ENCODE assay signal across 13 cellular contexts in the genomic region with DNA sequence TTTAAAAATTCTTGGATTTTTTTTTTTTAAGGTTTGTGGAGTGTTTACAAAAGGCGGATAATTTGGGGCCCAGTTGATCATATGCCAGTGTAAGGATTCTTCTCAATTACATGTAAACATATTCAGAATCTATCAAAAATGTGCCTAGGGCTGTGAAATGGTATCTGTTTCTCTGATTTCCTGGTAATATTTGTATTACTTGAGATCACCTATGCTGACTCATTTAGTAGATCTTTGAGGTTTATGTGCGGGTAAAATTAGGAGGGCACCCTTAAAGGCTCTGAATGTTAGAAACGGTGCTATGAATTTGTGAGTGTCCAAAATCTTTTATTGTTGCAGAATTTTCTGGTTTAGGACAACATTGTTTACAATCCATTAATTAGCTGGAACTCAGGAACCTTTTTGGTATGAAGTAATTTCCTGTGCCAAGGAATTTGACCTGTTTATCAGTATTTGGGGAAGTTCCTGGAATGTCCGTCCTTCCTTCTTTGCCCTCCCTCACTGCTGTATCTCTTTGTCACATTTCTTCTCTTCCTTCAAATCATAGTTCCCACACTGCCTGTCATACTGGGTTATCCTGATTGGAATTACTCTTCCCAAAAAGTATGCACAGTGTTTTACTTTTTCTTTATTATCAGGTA.
DNase-seq lines count a peak whose midpoint lies in the region; ATAC-seq and TF ChIP-seq lines count a peak whose summit lies in the region.
"Had no signal": no experiment of that assay in that cellular context is flagged by ENCODE, and none has a peak within 500 bp of the region (broad histone marks: within the 10 kb centered on the region; RNA-seq: fewer than 3 reads in every experiment).

No MANE protein-coding gene starts in this region.

- H3K4me3 Mint-ChIP-seq in nephron, result no peak overlapping the region

- ATAC-seq in HG03378 (IDR thresholded peaks at IDR 0.05; ENCODE audit: unreplicated experiment), result peak; percentile 75
- ATAC-seq in GM19395 (IDR thresholded peaks at IDR 0.05; ENCODE audit: unreplicated experiment), result no peak
- ATAC-seq: naive thymus-derived CD8-positive, alpha-beta T cell had no signal

- H3K27me3 ChIP-seq in ACC112 (ENCODE audit: insufficient read depth, low read length) (no peaks in the 10 kb centered on the region), brain microvascular endothelial cell (replicated peaks) (no peaks in the 10 kb centered on the region)

- in situ Hi-C loops in brain microvascular endothelial cell (cut with HindIII; ENCODE audit: low pct_ligation_motif_present, low sequenced_read_pairs), result no loop called here

- peak overlapping the region; percentile 9 to 66 (median 55) for H3K27ac Mint-ChIP-seq in nephron

- no peaks in the 10 kb centered on the region for H3K27me3 Mint-ChIP-seq in nephron (ENCODE audit: low read depth)
- H3K27me3 Mint-ChIP-seq: naive thymus-derived CD8-positive, alpha-beta T cell had no signal

- H3K79me2 ChIP-seq in ACC112 (ENCODE audit: control insufficient read depth, insufficient read depth, low read length, unreplicated experiment), result no peaks in the 10 kb centered on the region

- H3K27ac ChIP-seq in ACC112 (ENCODE audit: low read depth, low read length) (peak overlapping the region; percentile 35), brain microvascular endothelial cell (peak overlapping the region; percentile 64)

- no peak overlapping the region for H2AFZ ChIP-seq in ACC112 (ENCODE audit: low read length, unreplicated experiment)

- H3K4me3 ChIP-seq in ACC112 (ENCODE audit: low read depth, low read length) (no peak overlapping the region; the same call in 1 of the 2 replicates), brain microvascular endothelial cell (ENCODE audit: low read depth, low read length) (no peak overlapping the region)

- peaks cover 26% of the 10 kb centered on the region for H3K4me1 ChIP-seq in ACC112 (ENCODE audit: control insufficient read depth, insufficient read depth, low read length, unreplicated experiment)

- peaks cover 41% of the 10 kb centered on the region for H3K4me1 Mint-ChIP-seq in nephron

- TF ChIP-seq CTCF in brain microvascular endothelial cell (IDR thresholded peaks at IDR 0.05; ENCODE audit: low read depth, low read length, missing control alignments), result no peak
- TF ChIP-seq CTCF in nephron (IDR thresholded peaks at IDR 0.05; ENCODE audit: unreplicated experiment in 3 of 3), result no peak

- H3K36me3 ChIP-seq in ACC112 (ENCODE audit: insufficient read depth, low read length), result peaks cover 10% of the 10 kb centered on the region; the same call in 1 of the 2 replicates
- H3K36me3 ChIP-seq in brain microvascular endothelial cell (replicated peaks), result peaks cover 4% of the 10 kb centered on the region

- peaks cover 41% of the 10 kb centered on the region for H3K36me3 Mint-ChIP-seq in nephron (ENCODE audit: low read depth)

- DNase-seq in brain microvascular endothelial cell (peak; percentile 36), anterior cingulate cortex (lab: John Stamatoyannopoulos, UW) (no peak), COLO829 (ENCODE audit: low spot score) (no peak)
- no peak for DNase-seq in activated CD8-positive, alpha-beta memory T cell treated with anti-CD3 and anti-CD28 coated beads, Interleukin-2, amount 50 U/mL, for 4 hours
- DNase-seq: C1 segment of cervical spinal cord; central memory CD4-positive, alpha-beta T cell; HCEC 1CT; naive thymus-derived CD8-positive, alpha-beta T cell; SIG-M5 had no signal

- no peaks in the 10 kb centered on the region for H3K9me3 Mint-ChIP-seq in nephron
